18 cellular contexts compared by ENCODE assay signal in the genomic region with DNA sequence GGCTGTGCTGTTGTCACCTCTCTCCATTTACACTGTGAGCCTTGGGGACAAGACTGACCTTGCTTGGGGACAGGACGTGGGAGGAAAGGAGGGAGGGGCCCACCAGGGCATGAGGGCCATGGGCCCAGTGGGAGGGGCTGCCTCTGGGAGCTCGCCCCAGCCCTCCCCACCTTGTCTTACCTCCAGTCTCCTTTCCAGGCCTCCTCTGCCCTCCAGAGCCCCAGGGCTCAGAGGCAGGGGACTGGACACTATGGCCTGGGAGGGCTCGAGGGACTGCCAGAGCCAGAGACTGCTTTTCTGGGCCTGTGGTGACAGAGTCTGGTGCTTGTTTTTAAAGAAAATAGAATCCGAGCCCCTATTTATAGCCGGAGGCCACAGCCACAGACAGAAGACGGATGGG. TPM values are rescaled to one million over a fixed set of nuclear protein-coding genes. Genes with fewer than 3 reads are reported as not detected.
DNase-seq lines count a peak whose midpoint lies in the region; ATAC-seq, FAIRE-seq and TF ChIP-seq lines count a peak whose summit lies in the region.
"Had no signal": no experiment of that assay in that cellular context is flagged by ENCODE, and none has a peak within 500 bp of the region (broad histone marks: within the 10 kb centered on the region; RNA-seq: fewer than 3 reads in every experiment).

No MANE protein-coding gene starts in this region.

- TF ChIP-seq CTCF in RWPE1 (conservative IDR thresholded peaks at IDR 0.05; ENCODE audit: low read depth) (no peak), stomach (IDR thresholded peaks at IDR 0.05) (no peak), spleen (IDR thresholded peaks at IDR 0.05 in 8 of 11, conservative IDR thresholded peaks at IDR 0.05 in 3 of 11) (no peak)

- no peaks in the 10 kb centered on the region for H3K36me3 Mint-ChIP-seq in immature natural killer cell

- no peak for TF ChIP-seq EP300 in stomach (IDR thresholded peaks at IDR 0.05)

- H3K4me1 ChIP-seq in right cardiac atrium (ENCODE audit: control insufficient read depth, insufficient read depth, low read length) (peaks cover 18% of the 10 kb centered on the region), stomach (peaks cover 18 to 82% (median 49%) of the 10 kb centered on the region in 4 donors), spleen (peaks cover 17 to 47% (median 32%) of the 10 kb centered on the region in 6 donors)

- no peak for DNase-seq in GM12891 (ENCODE audit: insufficient read length, low spot score)
- no peak for DNase-seq in RWPE1 (ENCODE audit: low spot score)
- DNase-seq in right cardiac atrium, result peak in 1 of 3 donors; percentile 61
- DNase-seq in stomach, result no peak
- DNase-seq in dedifferentiated amniotic fluid mesenchymal stem cell (ENCODE audit: extremely low spot score), result no peak
- DNase-seq in immature natural killer cell, result no peak
- DNase-seq in NCI-H2081 treated with DMSO at 0.1 percent for 48 hours (lab: John Stamatoyannopoulos, UW), result no peak
- DNase-seq in spleen, result no peak
- DNase-seq: activated CD4-positive, alpha-beta T cell treated with anti-CD3 and anti-CD28 coated beads, Interleukin-2, amount 10 ng/mL, durations not matched to agents 7 days and 5 days; activated naive CD4-positive, alpha-beta T cell treated with Interleukin-2 at 50 U/mL for 16 hours; effector CD4-positive, alpha-beta T cell; MG63; NCI-H2081; NCI-H748 treated with DMSO at 0.1 percent for 48 hours; PC-9; SK-N-SH had no signal

- peaks cover 18 to 22% of the 10 kb centered on the region in 2 donors for H3K4me1 Mint-ChIP-seq in immature natural killer cell
- H3K4me1 Mint-ChIP-seq: activated CD4-positive, alpha-beta T cell treated with anti-CD3 and anti-CD28 coated beads, Interleukin-2, amount 10 ng/mL, durations not matched to agents 7 days and 5 days had no signal

- TF ChIP-seq POLR2A in GM12891 (IDR thresholded peaks at IDR 0.05; ENCODE audit: low read depth, low read length) (no peak), stomach (IDR thresholded peaks at IDR 0.05) (no peak), spleen (IDR thresholded peaks at IDR 0.05) (no peak)

- peaks cover 0 to 1% (median 0%) of the 10 kb centered on the region in 3 donors for H3K27me3 Mint-ChIP-seq in immature natural killer cell (ENCODE audit: low read depth in 3 of 3)
- H3K27me3 Mint-ChIP-seq: activated CD4-positive, alpha-beta T cell treated with anti-CD3 and anti-CD28 coated beads, Interleukin-2, amount 10 ng/mL, durations not matched to agents 7 days and 5 days had no signal

- peak overlapping the region in 3 of 6 donors; percentile 6 to 20 (median 15) for H3K27ac Mint-ChIP-seq in immature natural killer cell
- H3K27ac Mint-ChIP-seq: activated CD4-positive, alpha-beta T cell treated with anti-CD3 and anti-CD28 coated beads, Interleukin-2, amount 10 ng/mL, durations not matched to agents 7 days and 5 days; progenitor cell of endocrine pancreas had no signal

- CTCF ChIA-PET in RWPE1 (lab: Yijun Ruan, JAX), result no interaction called here

- no peak for ATAC-seq in right cardiac atrium
- ATAC-seq: left lobe of liver had no signal

- peak; percentile 86 for FAIRE-seq in GM12891 (lab: Jason Lieb, UNC)

- no peak overlapping the region for H3K4me3 ChIP-seq in right cardiac atrium (ENCODE audit: low read length)
- no peak overlapping the region for H3K4me3 ChIP-seq in stomach
- no peak overlapping the region for H3K4me3 ChIP-seq in spleen
- H3K4me3 ChIP-seq: MG63, PC-9 had no signal

- H3K9me3 ChIP-seq in right cardiac atrium (ENCODE audit: control insufficient read depth, low read length), result no peaks in the 10 kb centered on the region
- H3K9me3 ChIP-seq in stomach, result no peaks in the 10 kb centered on the region
- no peaks in the 10 kb centered on the region for H3K9me3 ChIP-seq in spleen
- H3K9me3 ChIP-seq: MG63, SK-N-SH had no signal

- intact Hi-C loops in right cardiac atrium (cut with DNase I) (no loop called here), stomach (cut with DNase I; ENCODE audit: low total_unique reads) (no loop called here), spleen (cut with DNase I; ENCODE audit: low total_unique reads) (no loop called here)

- POLR2A ChIA-PET in RWPE1 (lab: Yijun Ruan, JAX; ENCODE audit: low non-redundant PET), result no interaction called here

- H3K9me3 Mint-ChIP-seq in immature natural killer cell, result no peaks in the 10 kb centered on the region
- H3K9me3 Mint-ChIP-seq: activated CD4-positive, alpha-beta T cell treated with anti-CD3 and anti-CD28 coated beads, Interleukin-2, amount 10 ng/mL, durations not matched to agents 7 days and 5 days had no signal

- peak overlapping the region; percentile 94 for H3K27ac ChIP-seq in RWPE1
- peak overlapping the region; percentile 25 for H3K27ac ChIP-seq in right cardiac atrium (ENCODE audit: low read length)
- H3K27ac ChIP-seq in stomach, result peak overlapping the region in 4 of 5 donors; percentile 68 to 94 (median 75)
- H3K27ac ChIP-seq in spleen, result no peak overlapping the region
- H3K27ac ChIP-seq: PC-9 had no signal

- H3K27me3 ChIP-seq in right cardiac atrium (ENCODE audit: control insufficient read depth, insufficient read depth), result no peaks in the 10 kb centered on the region
- no peaks in the 10 kb centered on the region for H3K27me3 ChIP-seq in stomach
- H3K27me3 ChIP-seq in spleen (replicated peaks in 1 of 7), result peaks cover 0 to 4% (median 0%) of the 10 kb centered on the region in 7 donors
- H3K27me3 ChIP-seq: MG63 had no signal

- H3K36me3 ChIP-seq in stomach (no peaks in the 10 kb centered on the region), spleen (no peaks in the 10 kb centered on the region)
- H3K36me3 ChIP-seq: MG63 had no signal

- no peak overlapping the region for H3K4me3 Mint-ChIP-seq in immature natural killer cell
- H3K4me3 Mint-ChIP-seq: activated CD4-positive, alpha-beta T cell treated with anti-CD3 and anti-CD28 coated beads, Interleukin-2, amount 10 ng/mL, durations not matched to agents 7 days and 5 days had no signal

- WGBS in right cardiac atrium, result 74% methylated on average over 6 of the region's 6 CpGs
- WGBS in stomach, 5 donors, result 63 to 88% (median 73%) methylated on average over 5 to 6 of the region's 6 CpGs
- WGBS in spleen, 5 donors, result 53 to 73% (median 56%) methylated on average over 4 to 6 of the region's 6 CpGs

TF ChIP-seq in GM12891, 5 proteins besides CTCF, POLR2A, EP300 and RAD21:
- no peak for TF ChIP-seq POLR2AphosphoS5 (IDR thresholded peaks at IDR 0.05; ENCODE audit: low read depth, low read length)
- no peak for TF ChIP-seq POU2F2 (IDR thresholded peaks at IDR 0.05; ENCODE audit: low read depth, low read length)
- no peak for TF ChIP-seq PAX5 (IDR thresholded peaks at IDR 0.05; ENCODE audit: insufficient read depth, low read length, severe bottlenecking)
- no peak for TF ChIP-seq TAF1 (IDR thresholded peaks at IDR 0.05; ENCODE audit: low read depth, low read length)
- no peak for TF ChIP-seq SPI1 (IDR thresholded peaks at IDR 0.05; ENCODE audit: low read depth, low read length)

RNA-seq across cellular contexts. Expression of a gene that starts 10.2 kb away (rescaled TPM):
- 0.67 TPM for polyA plus RNA-seq in GM12891 (2012; ENCODE audit: low read depth, missing spikeins)
- 10 to 100 TPM; 10.1 to 48.9 (median 16.2) TPM for total RNA-seq in right cardiac atrium
- polyA plus RNA-seq in right cardiac atrium, result 11.5 TPM
- 10 to 100 TPM; 15.1 to 44.6 (median 28.1) TPM for total RNA-seq in stomach
- 10 to 100 TPM in 1 of 3 donors, 1 to 10 TPM in 2; 1.8 to 15.5 (median 3.1) TPM for polyA plus RNA-seq in stomach
- polyA plus RNA-seq in immature natural killer cell, result under 1 TPM in 2 of 3 donors, not detected in 1; 0.12 to 0.18 TPM
- 10 to 100 TPM in 4 of 7 donors, 1 to 10 TPM in 3; 4.1 to 28.6 (median 10.2) TPM for total RNA-seq in spleen
- 1 to 10 TPM in 2 of 3 donors, under 1 TPM in 1; 0.89 to 4.9 (median 1.3) TPM for polyA plus RNA-seq in spleen
- total RNA-seq: activated CD4-positive, alpha-beta T cell treated with anti-CD3 and anti-CD28 coated beads, Interleukin-2, amount 10 ng/mL, durations not matched to agents 7 days and 5 days had no signal

RNA-seq across cellular contexts. Expression of a gene that starts 54.7 kb away (rescaled TPM):
- polyA plus RNA-seq in GM12891 (2012; ENCODE audit: low read depth, missing spikeins), result 0.32 TPM
- 10 to 100 TPM; 14.6 to 18.4 (median 17.8) TPM for total RNA-seq in right cardiac atrium
- 13.2 TPM for polyA plus RNA-seq in right cardiac atrium
- 10 to 100 TPM; 12.5 to 36.8 (median 23.9) TPM for total RNA-seq in stomach
- polyA plus RNA-seq in stomach, result 10 to 100 TPM; 11.0 to 15.6 (median 11.6) TPM
- polyA plus RNA-seq in immature natural killer cell, result 1 to 10 TPM in 1 of 3 donors, under 1 TPM in 2; 0.43 to 1.3 (median 0.51) TPM
- 10 to 100 TPM; 10.4 to 22.8 (median 18.3) TPM for total RNA-seq in spleen
- 1 to 10 TPM; 4.3 to 7.8 (median 6.3) TPM for polyA plus RNA-seq in spleen

Comparison
In these comparisons a context has a peak if more than half of its experiments do, and no peak if none do; other contexts are left out.
1. H3K27ac ChIP-seq: peak in RWPE1 (single experiment), right cardiac atrium (single experiment) and stomach (4 of 5); none in spleen (0 of 8).